ENCODE assay signal across 19 cellular contexts in the genomic region with DNA sequence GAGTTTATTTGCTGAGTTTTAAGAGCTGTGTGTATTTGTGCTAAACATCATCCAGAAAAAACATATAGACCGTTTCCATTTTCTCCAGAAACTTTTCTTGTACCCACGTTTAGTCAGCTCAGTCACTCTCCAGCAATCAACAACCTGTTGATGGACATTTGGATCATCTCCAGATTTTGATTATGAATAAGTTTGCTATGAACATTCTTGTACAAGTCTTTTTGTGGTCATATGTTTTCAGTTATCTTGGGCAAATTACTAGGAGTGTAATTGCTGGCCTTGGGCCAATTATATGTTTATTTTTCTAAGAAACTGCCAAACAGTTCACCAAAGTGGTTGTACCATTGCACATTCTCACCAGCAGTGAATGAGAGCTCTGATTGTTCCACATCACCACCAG.
"Had no signal": no experiment of that assay in that cellular context is flagged by ENCODE, and none has a peak within 500 bp of the region (broad histone marks: within the 10 kb centered on the region; RNA-seq: fewer than 3 reads in every experiment).

No MANE protein-coding gene starts in this region.

- H3K27me3 ChIP-seq: adrenal gland, foreskin keratinocyte, hepatocyte, ovary, right lobe of liver, stomach had no signal

- H3K4me3 ChIP-seq: adrenal gland, hepatocyte, lower lobe of right lung, ovary, right lobe of liver, smooth muscle cell, stomach had no signal

- ATAC-seq: activated CD4-positive, alpha-beta T cell treated with anti-CD3 and anti-CD28 coated beads for 36 hours; activated naive CD4-positive, alpha-beta T cell treated with anti-CD3 and anti-CD28 coated beads, Interleukin-2, amount 50 U/mL, for 72 hours; foreskin keratinocyte; lower lobe of right lung; natural killer cell; right lobe of liver; stimulated activated effector memory CD8-positive, alpha-beta T cell treated with anti-CD3 and anti-CD28 coated beads, Interleukin-12 subunit alpha, Interleukin-12 subunit beta, amount 100 ng/mL, for 72 hours; WTC11 had no signal

- FAIRE-seq: colon had no signal

- H3K36me3 ChIP-seq: adrenal gland, lower lobe of right lung, ovary, right lobe of liver, stomach had no signal

- DNase-seq: activated CD4-positive, alpha-beta T cell treated with anti-CD3 and anti-CD28 coated beads for 36 hours; activated CD4-positive, alpha-beta T cell treated with anti-CD3 and anti-CD28 coated beads, Interleukin-2, amount 50 U/mL, for 48 hours; activated gamma-delta T cell treated with Interleukin-2 at 50 U/mL for 16 hours; adrenal gland; islet precursor cell; lower lobe of right lung; natural killer cell; ovary; right lobe of liver; stimulated activated CD4-positive, alpha-beta T cell treated with anti-CD3 and anti-CD28 coated beads, Interleukin-4, amount 100 ng/mL, for 24 hours; stomach; trophoblast cell had no signal
